1 cellular context compared by ENCODE assay signal in the genomic region with DNA sequence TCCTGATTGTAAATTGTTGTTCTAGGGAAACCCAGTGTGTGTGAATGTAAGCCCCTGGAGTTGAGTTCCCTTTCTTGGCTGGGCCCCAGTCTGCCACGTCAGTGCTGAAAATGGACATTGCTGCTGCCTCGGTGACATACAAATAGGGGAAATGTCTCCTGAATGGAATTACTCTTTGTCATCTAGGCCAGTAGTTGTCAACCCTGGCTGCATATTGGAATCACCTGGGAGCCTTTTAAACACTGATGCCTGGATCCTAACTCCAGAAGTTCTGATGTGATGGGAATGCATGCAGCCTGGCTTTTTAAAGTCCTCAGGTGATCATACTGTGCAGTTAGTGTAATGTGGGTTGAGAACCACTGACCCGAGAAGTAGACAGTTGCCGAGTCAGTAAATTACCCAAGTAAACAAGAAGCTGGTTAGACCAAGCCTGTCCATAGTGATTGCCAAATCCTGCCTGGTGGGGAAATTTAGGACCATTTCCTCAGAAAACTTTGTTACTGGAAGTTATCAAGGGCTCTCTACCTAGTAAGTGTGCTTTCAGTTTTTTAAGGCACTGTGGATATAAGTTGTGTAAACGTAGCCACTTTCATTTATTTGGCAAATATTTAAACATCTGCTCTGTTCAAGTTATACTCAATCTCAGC.
TF ChIP-seq lines count a peak whose summit lies in the region.

No MANE protein-coding gene starts in this region.

TF ChIP-seq in HepG2, 621 proteins besides CTCF, POLR2A, EP300 and RAD21 (continued from another document):
- no peak for TF ChIP-seq ZNF609 (CRISPR knock-in tag; IDR thresholded peaks at IDR 0.05; ENCODE audit: borderline replicate concordance)
- TF ChIP-seq HNRNPL (IDR thresholded peaks at IDR 0.05; ENCODE audit: low read depth, low read length) = no peak
- no peak for TF ChIP-seq MIXL1 (CRISPR knock-in tag; IDR thresholded peaks at IDR 0.05)
- TF ChIP-seq, protein P1, sequence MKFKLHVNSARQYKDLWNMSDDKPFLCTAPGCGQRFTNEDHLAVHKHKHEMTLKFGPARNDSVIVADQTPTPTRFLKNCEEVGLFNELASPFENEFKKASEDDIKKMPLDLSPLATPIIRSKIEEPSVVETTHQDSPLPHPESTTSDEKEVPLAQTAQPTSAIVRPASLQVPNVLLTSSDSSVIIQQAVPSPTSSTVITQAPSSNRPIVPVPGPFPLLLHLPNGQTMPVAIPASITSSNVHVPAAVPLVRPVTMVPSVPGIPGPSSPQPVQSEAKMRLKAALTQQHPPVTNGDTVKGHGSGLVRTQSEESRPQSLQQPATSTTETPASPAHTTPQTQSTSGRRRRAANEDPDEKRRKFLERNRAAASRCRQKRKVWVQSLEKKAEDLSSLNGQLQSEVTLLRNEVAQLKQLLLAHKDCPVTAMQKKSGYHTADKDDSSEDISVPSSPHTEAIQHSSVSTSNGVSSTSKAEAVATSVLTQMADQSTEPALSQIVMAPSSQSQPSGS (CRISPR knock-in tag; IDR thresholded peaks at IDR 0.05) = no peak
- peak; percentile 28; the same call in 1 of the 2 replicates for TF ChIP-seq ZKSCAN8 (CRISPR knock-in tag; IDR thresholded peaks at IDR 0.05; ENCODE audit: borderline replicate concordance)
- no peak for TF ChIP-seq NR2F2 (IDR thresholded peaks at IDR 0.05; ENCODE audit: borderline replicate concordance, low read depth)
- no peak for TF ChIP-seq NFE2L2 (IDR thresholded peaks at IDR 0.05; ENCODE audit: low read length)
- peak; percentile 51; the same call in 1 of the 2 replicates for TF ChIP-seq GATAD2A (CRISPR knock-in tag; IDR thresholded peaks at IDR 0.05)
- TF ChIP-seq ESRRA (CRISPR knock-in tag; IDR thresholded peaks at IDR 0.05; ENCODE audit: low read depth) = no peak
- TF ChIP-seq BCL3 (CRISPR knock-in tag; IDR thresholded peaks at IDR 0.05) = no peak
- no peak for TF ChIP-seq PCBP1 (IDR thresholded peaks at IDR 0.05; ENCODE audit: borderline replicate concordance, low read depth, low read length)
- TF ChIP-seq, protein P2, sequence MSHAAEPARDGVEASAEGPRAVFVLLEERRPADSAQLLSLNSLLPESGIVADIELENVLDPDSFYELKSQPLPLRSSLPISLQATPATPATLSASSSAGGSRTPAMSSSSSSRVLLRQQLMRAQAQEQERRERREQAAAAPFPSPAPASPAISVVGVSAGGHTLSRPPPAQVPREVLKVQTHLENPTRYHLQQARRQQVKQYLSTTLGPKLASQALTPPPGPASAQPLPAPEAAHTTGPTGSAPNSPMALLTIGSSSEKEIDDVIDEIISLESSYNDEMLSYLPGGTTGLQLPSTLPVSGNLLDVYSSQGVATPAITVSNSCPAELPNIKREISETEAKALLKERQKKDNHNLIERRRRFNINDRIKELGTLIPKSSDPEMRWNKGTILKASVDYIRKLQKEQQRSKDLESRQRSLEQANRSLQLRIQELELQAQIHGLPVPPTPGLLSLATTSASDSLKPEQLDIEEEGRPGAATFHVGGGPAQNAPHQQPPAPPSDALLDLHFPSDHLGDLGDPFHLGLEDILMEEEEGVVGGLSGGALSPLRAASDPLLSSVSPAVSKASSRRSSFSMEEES (CRISPR knock-in tag; IDR thresholded peaks at IDR 0.05) = no peak
- TF ChIP-seq ZNF451 (CRISPR knock-in tag; IDR thresholded peaks at IDR 0.05) = no peak
- no peak for TF ChIP-seq ZNF713 (CRISPR knock-in tag; IDR thresholded peaks at IDR 0.05)
- TF ChIP-seq PREB (CRISPR knock-in tag; IDR thresholded peaks at IDR 0.05) = no peak
- TF ChIP-seq HES4 (CRISPR knock-in tag; IDR thresholded peaks at IDR 0.05; ENCODE audit: borderline replicate concordance) = no peak
- TF ChIP-seq FLYWCH1 (CRISPR knock-in tag; IDR thresholded peaks at IDR 0.05) = no peak
- TF ChIP-seq ZNF33A (CRISPR knock-in tag; IDR thresholded peaks at IDR 0.05; ENCODE audit: borderline replicate concordance) = no peak
- TF ChIP-seq NFE2L1 (CRISPR knock-in tag; IDR thresholded peaks at IDR 0.05; ENCODE audit: borderline replicate concordance) = no peak
- no peak for TF ChIP-seq ZNF512 (CRISPR knock-in tag; IDR thresholded peaks at IDR 0.05)
- no peak for TF ChIP-seq PBX2 (CRISPR knock-in tag; IDR thresholded peaks at IDR 0.05)
- no peak for TF ChIP-seq ZBTB20 (CRISPR knock-in tag; IDR thresholded peaks at IDR 0.05; ENCODE audit: borderline replicate concordance, low read depth)
- TF ChIP-seq, protein P3, sequence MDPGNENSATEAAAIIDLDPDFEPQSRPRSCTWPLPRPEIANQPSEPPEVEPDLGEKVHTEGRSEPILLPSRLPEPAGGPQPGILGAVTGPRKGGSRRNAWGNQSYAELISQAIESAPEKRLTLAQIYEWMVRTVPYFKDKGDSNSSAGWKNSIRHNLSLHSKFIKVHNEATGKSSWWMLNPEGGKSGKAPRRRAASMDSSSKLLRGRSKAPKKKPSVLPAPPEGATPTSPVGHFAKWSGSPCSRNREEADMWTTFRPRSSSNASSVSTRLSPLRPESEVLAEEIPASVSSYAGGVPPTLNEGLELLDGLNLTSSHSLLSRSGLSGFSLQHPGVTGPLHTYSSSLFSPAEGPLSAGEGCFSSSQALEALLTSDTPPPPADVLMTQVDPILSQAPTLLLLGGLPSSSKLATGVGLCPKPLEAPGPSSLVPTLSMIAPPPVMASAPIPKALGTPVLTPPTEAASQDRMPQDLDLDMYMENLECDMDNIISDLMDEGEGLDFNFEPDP (CRISPR knock-in tag; conservative IDR thresholded peaks at IDR 0.05) = no peak
- TF ChIP-seq NCOA1 (CRISPR knock-in tag; IDR thresholded peaks at IDR 0.05) = no peak
